17 cellular contexts compared by ENCODE assay signal in the genomic region with DNA sequence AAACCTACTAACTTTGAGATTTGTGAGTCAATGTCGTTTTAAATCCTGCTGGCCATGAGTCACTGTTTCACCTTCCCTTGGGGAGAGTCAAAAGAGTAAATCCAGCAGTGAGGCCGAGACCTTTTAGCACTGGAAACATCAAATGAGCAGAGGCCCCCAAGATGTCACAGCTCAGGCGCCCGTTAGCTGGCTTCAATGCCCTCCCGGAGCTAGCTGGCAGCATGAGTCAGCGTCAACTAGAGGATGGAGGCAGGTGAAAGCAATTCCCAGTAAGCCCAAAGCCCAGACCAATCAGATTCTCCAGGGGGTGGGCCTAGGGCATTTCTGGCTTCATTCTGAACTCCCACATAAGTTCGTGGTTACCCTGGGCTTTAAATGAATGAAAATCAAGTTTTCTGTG.
A peak's percentile ranks its signal among the peaks of the same experiment; 100 is the strongest.
DNase-seq lines count a peak whose midpoint lies in the region; ATAC-seq, FAIRE-seq and TF ChIP-seq lines count a peak whose summit lies in the region.
"Had no signal": no experiment of that assay in that cellular context is flagged by ENCODE, and none has a peak within 500 bp of the region (broad histone marks: within the 10 kb centered on the region; RNA-seq: fewer than 3 reads in every experiment).

No MANE protein-coding gene starts in this region.

- H2AFZ ChIP-seq in GM23338, result no peak overlapping the region
- peak overlapping the region; percentile 22; the same call in 1 of the 2 replicates for H2AFZ ChIP-seq in H1 (ENCODE audit: low read length)

- no peaks in the 10 kb centered on the region for H4K20me1 ChIP-seq in GM23338 (replicated peaks; ENCODE audit: insufficient read depth)
- H4K20me1 ChIP-seq in H1 (replicated peaks in 1 of 2; ENCODE audit: control insufficient read depth in 1 of 2, insufficient read depth in 2 of 2, low read length in 2 of 2), result no peaks in the 10 kb centered on the region

- DNase-seq in GM23338 (ENCODE audit: low spot score) (peak; percentile 19), LoVo (ENCODE audit: low spot score) (peak; percentile 7), H1 (ENCODE audit: low read depth in 1 of 2, low spot score in 2 of 2) (peak; percentile 3 to 43), renal cortical epithelial cell (ENCODE audit: low read depth) (peak; percentile 50), GM19240 (ENCODE audit: insufficient read length, low spot score) (no peak), vagina (ENCODE audit: extremely low spot score in 2 of 2) (no peak)
- DNase-seq: activated CD4-positive, alpha-beta memory T cell treated with anti-CD3 and anti-CD28 coated beads for 36 hours; activated T-cell treated with anti-CD3 and anti-CD28 coated beads, Interleukin-2, amount 50 U/mL, for 48 hours; dorsolateral prefrontal cortex; head of caudate nucleus; NCI-H187; NCI-H524; thyroid gland had no signal

- no peak overlapping the region for H3K4me2 ChIP-seq in GM23338
- H3K4me2 ChIP-seq in H1 (ENCODE audit: insufficient read depth in 1 of 2, low read depth in 2 of 2, low read length in 2 of 2), result 0 out of 4 replicates have a peak overlapping the region, but pooled peaks of 1 of the 2 experiments have one; percentile 7

- H4K8ac ChIP-seq in H1 (ENCODE audit: extremely low read depth, insufficient read depth, low read length), result no peak overlapping the region

- no peak overlapping the region for H2BK120ac ChIP-seq in H1 (replicated peaks; ENCODE audit: low read depth, low read length)

- no peaks in the 10 kb centered on the region for H3K23me2 ChIP-seq in H1 (ENCODE audit: low read depth, low read length)

- H3K27me3 ChIP-seq in GM23338 (ENCODE audit: insufficient read depth), result no peaks in the 10 kb centered on the region
- H3K27me3 ChIP-seq in H1 (replicated peaks in 1 of 4; ENCODE audit: control insufficient read depth in 3 of 4, extremely low read depth in 1 of 4, insufficient read depth in 3 of 4, low read length in 3 of 4), result no peaks in the 10 kb centered on the region
- no peaks in the 10 kb centered on the region for H3K27me3 ChIP-seq in vagina
- H3K27me3 ChIP-seq: thyroid gland had no signal

- FAIRE-seq in H1 (lab: Jason Lieb, UNC), result no peak

- intact Hi-C loops in vagina (cut with DNase I), result no loop called here

- ATAC-seq in GM23338 (peak; percentile 61), HG02571 (IDR thresholded peaks at IDR 0.05; ENCODE audit: unreplicated experiment) (no peak)
- ATAC-seq: esophagus mucosa had no signal

- no peak overlapping the region for H3K56ac ChIP-seq in H1 (replicated peaks; ENCODE audit: insufficient read length, low read depth, low read length)

- no peak overlapping the region for H4K91ac ChIP-seq in H1 (replicated peaks; ENCODE audit: insufficient read length, low read length)

- no peak overlapping the region for H3K23ac ChIP-seq in H1 (ENCODE audit: insufficient read length)

- no peak overlapping the region for H3K27ac ChIP-seq in GM23338 (ENCODE audit: low read depth)
- no peak overlapping the region for H3K27ac ChIP-seq in H1 (ENCODE audit: low read depth, low read length)
- H3K27ac ChIP-seq in vagina, result no peak overlapping the region
- H3K27ac ChIP-seq: dorsolateral prefrontal cortex, skin epidermis, thyroid gland had no signal

- H2AK5ac ChIP-seq in H1 (ENCODE audit: low read depth, low read length), result no peak overlapping the region

- H2BK20ac ChIP-seq in H1 (ENCODE audit: low read length), result no peak overlapping the region

- H2BK12ac ChIP-seq in H1 (ENCODE audit: low read depth, low read length), result no peak overlapping the region

- no peaks in the 10 kb centered on the region for H3K79me1 ChIP-seq in H1 (ENCODE audit: low read depth, low read length)

- POLR2A ChIA-PET in H1 (lab: Charles Lee; ENCODE audit: partially characterized antibody), result no interaction called here

- H3F3A ChIP-seq in GM23338 (replicated peaks; ENCODE audit: low read depth), result no peaks in the 10 kb centered on the region

- H3K4me3 ChIP-seq in GM23338 (no peak overlapping the region), H1 (ENCODE audit: extremely low read depth in 1 of 4, insufficient read depth in 2 of 4, low read depth in 3 of 4, low read length in 4 of 4) (no peak overlapping the region), vagina (no peak overlapping the region)
- H3K4me3 ChIP-seq: dorsolateral prefrontal cortex, skin epidermis, thyroid gland had no signal

- H3K36me3 Mint-ChIP-seq in GM23338 (ENCODE audit: low read depth), result no peaks in the 10 kb centered on the region
- H3K36me3 Mint-ChIP-seq: activated CD4-positive, alpha-beta memory T cell treated with anti-CD3 and anti-CD28 coated beads for 36 hours; activated naive CD8-positive, alpha-beta T cell had no signal

- CTCF ChIA-PET in H1 (lab: Charles Lee; ENCODE audit: partially characterized antibody), result no interaction called here

- no peak for TF ChIP-seq RAD21 in H1 (IDR thresholded peaks at IDR 0.05 in 1 of 2, conservative IDR thresholded peaks at IDR 0.05 in 1 of 2; ENCODE audit: low read depth in 2 of 2, low read length in 2 of 2)

- no peak overlapping the region for H2BK5ac ChIP-seq in H1 (ENCODE audit: low read depth, low read length)

- H3K9me3 Mint-ChIP-seq in GM23338, result no peaks in the 10 kb centered on the region
- H3K9me3 Mint-ChIP-seq: activated CD4-positive, alpha-beta memory T cell treated with anti-CD3 and anti-CD28 coated beads for 36 hours had no signal

- H3K18ac ChIP-seq in H1 (ENCODE audit: extremely low read depth, low read length), result no peak overlapping the region

- H3K79me2 ChIP-seq in GM23338 (replicated peaks; ENCODE audit: insufficient read depth), result no peaks in the 10 kb centered on the region
- H3K79me2 ChIP-seq in H1 (ENCODE audit: control insufficient read depth in 1 of 2, insufficient read depth in 2 of 2, low read length in 2 of 2), result no peaks in the 10 kb centered on the region

- H3K9me2 ChIP-seq in GM23338 (ENCODE audit: insufficient read depth), result no peaks in the 10 kb centered on the region

- H3K36me3 ChIP-seq in GM23338 (ENCODE audit: insufficient read depth) (no peaks in the 10 kb centered on the region), H1 (ENCODE audit: control insufficient read depth in 2 of 4, insufficient read depth in 4 of 4, low read length in 3 of 4) (no peaks in the 10 kb centered on the region), vagina (no peaks in the 10 kb centered on the region)
- H3K36me3 ChIP-seq: thyroid gland had no signal

- H3K4me1 ChIP-seq in GM23338 (ENCODE audit: insufficient read depth) (peaks cover 5% of the 10 kb centered on the region; the same call in 1 of the 2 replicates), H1 (replicated peaks in 1 of 4; ENCODE audit: control insufficient read depth in 3 of 4, insufficient read depth in 4 of 4, low read length in 3 of 4) (no peaks in the 10 kb centered on the region), vagina (no peaks in the 10 kb centered on the region)
- H3K4me1 ChIP-seq: thyroid gland had no signal

- no peaks in the 10 kb centered on the region for H3K27me3 Mint-ChIP-seq in GM23338 (ENCODE audit: insufficient read depth, low read depth, poor library complexity)
- H3K27me3 Mint-ChIP-seq: activated CD4-positive, alpha-beta memory T cell treated with anti-CD3 and anti-CD28 coated beads for 36 hours; activated naive CD8-positive, alpha-beta T cell had no signal

- 62% methylated on average over 6 of the region's 7 CpGs; no CpG with 5 or more reads in 1 of the 2 experiments for WGBS in H1 (ENCODE audit: extremely low coverage in 1 of 2, insufficient coverage in 1 of 2, insufficient read length in 1 of 2, insufficient replicate concordance in 2 of 2, low coverage in 1 of 2, low lambda C conversion rate in 2 of 2, missing lambda C conversion rate in 1 of 2), 2 experiments

- TF ChIP-seq CTCF in GM23338 (conservative IDR thresholded peaks at IDR 0.05; ENCODE audit: low read depth in 2 of 2) (no peak), H1 (IDR thresholded peaks at IDR 0.05; ENCODE audit: control extremely low read depth in 1 of 3, insufficient read depth in 1 of 3, low read depth in 1 of 3, low read length in 3 of 3) (no peak), vagina (IDR thresholded peaks at IDR 0.05) (no peak)

- H3K9me3 ChIP-seq in H1 (ENCODE audit: insufficient read depth in 2 of 2, low read depth in 1 of 2, low read length in 1 of 2), result no peaks in the 10 kb centered on the region
- H3K9me3 ChIP-seq in vagina, result no peaks in the 10 kb centered on the region
- H3K9me3 ChIP-seq: thyroid gland had no signal

- H3K4ac ChIP-seq in H1 (replicated peaks; ENCODE audit: insufficient read length, low read depth, low read length), result no peak overlapping the region

- no peak overlapping the region for H3K9ac ChIP-seq in H1 (replicated peaks in 1 of 4; ENCODE audit: extremely low read depth in 1 of 4, low read depth in 3 of 4, low read length in 3 of 4)

- H4K5ac ChIP-seq in H1 (ENCODE audit: insufficient read length, low read depth, low read length), result no peak overlapping the region

- peaks cover 12% of the 10 kb centered on the region for H3K4me1 Mint-ChIP-seq in GM23338

- H2BK15ac ChIP-seq in H1 (ENCODE audit: low read length), result no peak overlapping the region

- no peak for TF ChIP-seq EP300 in H1 (IDR thresholded peaks at IDR 0.05; ENCODE audit: borderline replicate concordance in 1 of 2, low read depth in 2 of 2, low read length in 2 of 2)

- H3K27ac Mint-ChIP-seq in GM23338, result no peak overlapping the region
- H3K27ac Mint-ChIP-seq: activated CD4-positive, alpha-beta memory T cell treated with anti-CD3 and anti-CD28 coated beads for 36 hours; activated naive CD8-positive, alpha-beta T cell had no signal

- TF ChIP-seq POLR2A in H1 (IDR thresholded peaks at IDR 0.05; ENCODE audit: control extremely low read depth in 1 of 2, low read depth in 2 of 2, low read length in 2 of 2), result no peak
- TF ChIP-seq POLR2A in vagina (IDR thresholded peaks at IDR 0.05), result no peak

- H3K4me3 Mint-ChIP-seq in GM23338, result no peak overlapping the region
- H3K4me3 Mint-ChIP-seq: activated CD4-positive, alpha-beta memory T cell treated with anti-CD3 and anti-CD28 coated beads for 36 hours; activated naive CD8-positive, alpha-beta T cell had no signal

- H3K14ac ChIP-seq in H1 (ENCODE audit: insufficient read length), result no peak overlapping the region

TF ChIP-seq in GM23338, 12 proteins besides CTCF, POLR2A, EP300 and RAD21 (continues in another document):
- TF ChIP-seq POLR2AphosphoS5 (IDR thresholded peaks at IDR 0.05; ENCODE audit: low read depth) (no peak), EZH2phosphoT487 (IDR thresholded peaks at IDR 0.05; ENCODE audit: unreplicated experiment) (no peak), CREB1 (CRISPR knock-in tag; IDR thresholded peaks at IDR 0.05; ENCODE audit: low read depth) (no peak)

TF ChIP-seq in H1, 55 proteins besides CTCF, POLR2A, EP300 and RAD21 (continues in another document):
- no peak for TF ChIP-seq ATF2 (IDR thresholded peaks at IDR 0.05; ENCODE audit: low read length)

Comparison
In these comparisons a context has a peak if more than half of its experiments do, and no peak if none do; other contexts are left out.
1. DNase-seq: peak in GM23338 (single experiment), LoVo (single experiment), H1 (2 of 2) and renal cortical epithelial cell (single experiment); none in GM19240 (single experiment) and vagina (0 of 2).